ENCODE assay signal across 20 cellular contexts in the genomic region with DNA sequence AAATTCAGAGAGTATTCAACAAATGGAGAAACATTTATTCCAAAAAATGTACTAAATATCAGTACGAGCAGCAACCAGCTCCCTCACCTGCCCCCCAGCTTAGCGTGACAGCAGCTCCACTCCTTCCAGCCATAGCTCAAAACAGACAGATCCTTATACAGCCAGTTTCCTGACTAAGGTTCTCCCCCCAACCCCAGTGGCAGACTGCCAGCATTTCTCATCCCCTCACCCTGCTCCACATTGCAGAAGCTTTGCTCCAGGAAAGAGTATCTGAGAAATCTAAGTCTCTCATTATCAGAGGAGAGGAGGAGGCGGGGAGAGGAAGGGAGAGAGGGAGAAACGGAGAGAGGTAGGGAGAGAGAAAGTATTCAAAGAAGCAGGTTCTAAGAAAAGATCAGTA. TPM values are rescaled to one million over a fixed set of nuclear protein-coding genes. Genes with fewer than 3 reads are reported as not detected.
"Had no signal": no experiment of that assay in that cellular context is flagged by ENCODE, and none has a peak within 500 bp of the region (broad histone marks: within the 10 kb centered on the region; RNA-seq: fewer than 3 reads in every experiment).

No MANE protein-coding gene starts in this region.

- H3K27ac Mint-ChIP-seq: T-helper 17 cell had no signal

- H3K4me3 Mint-ChIP-seq: T-helper 17 cell had no signal

- H3K4me1 Mint-ChIP-seq: T-helper 17 cell had no signal

- H3K27ac ChIP-seq: RWPE1 had no signal

- DNase-seq: KBM-7, MV-4-11, NCI-H1048, NCI-H1436, NCI-H187, NCI-H2029, NCI-H2081 treated with DMSO at 0.1 percent for 48 hours, NCI-H2171, NCI-H226, NCI-H446, NCI-H526 treated with DMSO at 0.1 percent for 48 hours, NCI-H748 treated with DMSO at 0.1 percent for 48 hours, PC-3, SHP77, T-helper 1 cell, T-helper 17 cell had no signal

RNA-seq across cellular contexts. Expression of a gene that starts 53.3 kb away (rescaled TPM):
- total RNA-seq: HT-29, LHCN-M2, MCF 10A, PC-3, T-helper 17 cell had no signal
